In the genomic region with DNA sequence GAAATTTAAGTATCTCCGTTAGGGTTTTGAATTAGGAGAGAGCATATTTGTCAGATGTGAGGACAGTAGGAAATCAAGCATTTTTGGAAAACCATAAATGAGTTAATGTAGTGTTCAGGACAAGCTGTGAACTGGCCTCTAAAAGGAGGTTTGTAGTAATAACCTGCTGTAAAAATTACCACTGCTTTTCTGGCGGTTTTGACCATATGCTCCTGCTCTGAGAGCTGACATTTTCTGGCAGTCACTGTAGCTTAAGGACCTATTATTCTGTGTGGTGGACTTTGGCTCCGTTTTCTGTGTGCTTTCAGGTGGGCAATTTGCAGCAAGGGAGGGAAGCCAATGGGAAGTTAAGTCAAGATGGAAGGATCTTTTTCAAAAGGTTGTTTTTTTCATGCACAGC, we compare ENCODE assay signal across 26 cellular contexts.
"Had no signal": no experiment of that assay in that cellular context is flagged by ENCODE, and none has a peak within 500 bp of the region (broad histone marks: within the 10 kb centered on the region; RNA-seq: fewer than 3 reads in every experiment).

No MANE protein-coding gene starts in this region.

- H3K36me3 Mint-ChIP-seq: activated CD4-positive, alpha-beta memory T cell treated with anti-CD3 and anti-CD28 coated beads for 36 hours; natural killer cell treated with Interleukin-12 subunit alpha and Interleukin-12 subunit beta and Interleukin-15 and Interleukin-18, amount 100 ng/mL, for 72 hours; stimulated activated naive B cell treated with anti-CD40 and anti-IgM and Interleukin-4, amounts not matched to agents 10 μg/mL and 1 μg/mL and 100 μg/mL, for 72 hours had no signal

- H3K27ac ChIP-seq: left lung, lower lobe of right lung, stomach, thyroid gland, upper lobe of right lung had no signal

- H3K27ac Mint-ChIP-seq: activated CD4-positive, alpha-beta memory T cell treated with anti-CD3 and anti-CD28 coated beads for 36 hours; activated CD4-positive, alpha-beta T cell treated with anti-CD3 and anti-CD28 coated beads, Interleukin-2, amount 10 ng/mL, durations not matched to agents 24 days and 14 days; activated T-cell treated with anti-CD3 and anti-CD28 coated beads, Interleukin-2, amount 50 U/mL, for 24 hours; dendritic cell treated with granulocyte-macrophage colony-stimulating factor and Interleukin-4, amounts not matched to agents 40 ng/mL and 50 ng/mL, for 4 days; endodermal cell; natural killer cell treated with Interleukin-12 subunit alpha and Interleukin-12 subunit beta and Interleukin-15 and Interleukin-18, amount 100 ng/mL, for 72 hours; stimulated activated naive B cell treated with anti-CD40 and anti-IgM and Interleukin-4, amounts not matched to agents 10 μg/mL and 1 μg/mL and 100 μg/mL, for 72 hours had no signal

- DNase-seq: activated CD4-positive, alpha-beta memory T cell treated with anti-CD3 and anti-CD28 coated beads for 36 hours; activated CD4-positive, alpha-beta T cell treated with anti-CD3 and anti-CD28 coated beads, Interleukin-2, amount 10 ng/mL, durations not matched to agents 24 days and 14 days; activated CD4-positive, CD25-positive, alpha-beta regulatory T cell treated with anti-CD3 and anti-CD28 coated beads, Interleukin-2, amount 50 U/mL, for 72 hours; activated CD8-positive, alpha-beta memory T cell treated with anti-CD3 and anti-CD28 coated beads, Interleukin-2, amount 50 U/mL, for 48 hours; activated gamma-delta T cell; activated naive CD4-positive, alpha-beta T cell treated with anti-CD3 and anti-CD28 coated beads, Interleukin-2, amount 50 U/mL, for 16 hours; activated T-cell treated with anti-CD3 and anti-CD28 coated beads, Interleukin-2, amount 50 U/mL, for 24 hours; amniotic stem cell; caudate nucleus; endodermal cell; foreskin fibroblast; left lung; lower lobe of right lung; mesenchymal stem cell; posterior cingulate gyrus; right cardiac atrium; stimulated activated CD4-positive, alpha-beta T cell treated with anti-CD3 and anti-CD28 coated beads, Interleukin-15, amount 100 ng/mL, for 24 hours; stimulated activated CD4-positive, alpha-beta T cell treated with anti-CD3 and anti-CD28 coated beads, Interleukin-2, amount 100 ng/mL, for 24 hours; stimulated activated naive B cell treated with anti-CD40 and anti-IgM and Interleukin-4, amounts not matched to agents 10 μg/mL and 1 μg/mL and 100 μg/mL, for 72 hours; stomach; thyroid gland; upper lobe of right lung had no signal

- H3K27me3 ChIP-seq: left lung, stomach, thyroid gland, upper lobe of right lung had no signal

- H3K4me3 ChIP-seq: left lung, lower lobe of right lung, stomach, thyroid gland, upper lobe of right lung had no signal

- H3K27me3 Mint-ChIP-seq: dendritic cell treated with granulocyte-macrophage colony-stimulating factor and Interleukin-4, amounts not matched to agents 40 ng/mL and 50 ng/mL, for 4 days had no signal

- FAIRE-seq: islet of Langerhans had no signal

- H3K4me1 ChIP-seq: left lung, lower lobe of right lung, stomach, upper lobe of right lung had no signal

- H3K9me3 Mint-ChIP-seq: activated CD4-positive, alpha-beta memory T cell treated with anti-CD3 and anti-CD28 coated beads for 36 hours; activated CD4-positive, alpha-beta T cell treated with anti-CD3 and anti-CD28 coated beads, Interleukin-2, amount 10 ng/mL, durations not matched to agents 24 days and 14 days; activated T-cell treated with anti-CD3 and anti-CD28 coated beads, Interleukin-2, amount 50 U/mL, for 24 hours; endodermal cell; natural killer cell treated with Interleukin-12 subunit alpha and Interleukin-12 subunit beta and Interleukin-15 and Interleukin-18, amount 100 ng/mL, for 72 hours had no signal

- H3K36me3 ChIP-seq: left lung, lower lobe of right lung, stomach, thyroid gland, upper lobe of right lung had no signal

- ATAC-seq: esophagus mucosa; left lung; lower lobe of right lung; natural killer cell treated with Interleukin-12 subunit alpha and Interleukin-12 subunit beta and Interleukin-15 and Interleukin-18, amount 100 ng/mL, for 72 hours; right cardiac atrium; stimulated activated naive B cell treated with anti-CD40 and anti-IgM and Interleukin-4, amounts not matched to agents 10 μg/mL and 1 μg/mL and 100 μg/mL, for 72 hours; upper lobe of right lung had no signal

- H3K4me3 Mint-ChIP-seq: activated CD4-positive, alpha-beta memory T cell treated with anti-CD3 and anti-CD28 coated beads for 36 hours; activated CD4-positive, alpha-beta T cell treated with anti-CD3 and anti-CD28 coated beads, Interleukin-2, amount 10 ng/mL, durations not matched to agents 24 days and 14 days; activated T-cell treated with anti-CD3 and anti-CD28 coated beads, Interleukin-2, amount 50 U/mL, for 24 hours; dendritic cell treated with granulocyte-macrophage colony-stimulating factor and Interleukin-4, amounts not matched to agents 40 ng/mL and 50 ng/mL, for 4 days; endodermal cell; natural killer cell treated with Interleukin-12 subunit alpha and Interleukin-12 subunit beta and Interleukin-15 and Interleukin-18, amount 100 ng/mL, for 72 hours; stimulated activated naive B cell treated with anti-CD40 and anti-IgM and Interleukin-4, amounts not matched to agents 10 μg/mL and 1 μg/mL and 100 μg/mL, for 72 hours had no signal

- H3K4me1 Mint-ChIP-seq: activated CD4-positive, alpha-beta T cell treated with anti-CD3 and anti-CD28 coated beads, Interleukin-2, amount 10 ng/mL, durations not matched to agents 24 days and 14 days; stimulated activated naive B cell treated with anti-CD40 and anti-IgM and Interleukin-4, amounts not matched to agents 10 μg/mL and 1 μg/mL and 100 μg/mL, for 72 hours had no signal

- H3K9me3 ChIP-seq: left lung, lower lobe of right lung, stomach, thyroid gland, upper lobe of right lung had no signal
